In genomic region chr5:43312076-43312620, GRCh38 we compare ENCODE assay signal across 8 cellular contexts. TPM values are rescaled to one million over a fixed set of nuclear protein-coding genes. Genes with fewer than 3 reads are reported as not detected.
DNase-seq lines count a peak whose midpoint lies in the region; ATAC-seq and TF ChIP-seq lines count a peak whose summit lies in the region.

No MANE protein-coding gene starts in this region.

- no peaks in the 10 kb centered on the region for H3K9me2 ChIP-seq in GM23248 (ENCODE audit: insufficient read depth)

- no peak for ATAC-seq in RWPE2 (ENCODE audit: low read depth)

- peaks cover 6% of the 10 kb centered on the region; the same call in 1 of the 2 replicates for H3F3A ChIP-seq in GM23248 (ENCODE audit: insufficient read depth)

- TF ChIP-seq CTCF in RWPE2 (IDR thresholded peaks at IDR 0.05; ENCODE audit: poor library complexity, severe bottlenecking) (no peak), fibroblast of pulmonary artery (IDR thresholded peaks at IDR 0.05; ENCODE audit: low read length, missing control alignments) (no peak), lower leg skin (IDR thresholded peaks at IDR 0.05) (no peak)

- in situ Hi-C loops in GM23248 (cut with MboI), result no loop called here

- peaks cover 59% of the 10 kb centered on the region for H3K79me2 ChIP-seq in GM23248 (ENCODE audit: insufficient read depth)

- intact Hi-C loops in lower leg skin (cut with DNase I; ENCODE audit: low total_unique reads), result no loop called here

- H3K9ac ChIP-seq in GM23248 (peak overlapping the region; percentile 92), skeletal muscle satellite cell (ENCODE audit: low read depth, low read length) (peak overlapping the region; percentile 92)

- H3K36me3 ChIP-seq in GM23248 (ENCODE audit: low read depth), result no peaks in the 10 kb centered on the region
- peaks cover 60% of the 10 kb centered on the region for H3K36me3 ChIP-seq in RWPE2 (ENCODE audit: low read depth)
- no peaks in the 10 kb centered on the region for H3K36me3 ChIP-seq in skeletal muscle satellite cell (ENCODE audit: insufficient read depth, low read length)

- H3K27ac ChIP-seq in GM23248 (0 out of 2 replicates have a peak overlapping the region, but pooled peaks have one; percentile 84), RWPE2 (ENCODE audit: poor library complexity, severe bottlenecking) (peak overlapping the region; percentile 98)

- peaks cover 13% of the 10 kb centered on the region; the same call in 1 of the 2 replicates for H3K4me1 ChIP-seq in GM23248 (ENCODE audit: insufficient read depth)
- H3K4me1 ChIP-seq in RWPE2 (ENCODE audit: insufficient read depth, poor library complexity, severe bottlenecking), result peaks cover 60% of the 10 kb centered on the region
- H3K4me1 ChIP-seq in skeletal muscle satellite cell (ENCODE audit: control insufficient read depth, insufficient read depth, low read length), result peaks cover 28% of the 10 kb centered on the region

- no peak for TF ChIP-seq POLR2A in lower leg skin (IDR thresholded peaks at IDR 0.05)

- H3K4me2 ChIP-seq in GM23248 (ENCODE audit: unreplicated experiment) (peak overlapping the region; percentile 83), skeletal muscle satellite cell (ENCODE audit: low read length) (peak overlapping the region; percentile 87)

- no peaks in the 10 kb centered on the region for H3K27me3 ChIP-seq in GM23248 (replicated peaks; ENCODE audit: insufficient read depth)
- H3K27me3 ChIP-seq in RWPE2 (ENCODE audit: insufficient read depth, poor library complexity, severe bottlenecking), result no peaks in the 10 kb centered on the region
- no peaks in the 10 kb centered on the region for H3K27me3 ChIP-seq in skeletal muscle satellite cell (ENCODE audit: control insufficient read depth, insufficient read depth, low read length)

- peak overlapping the region; percentile 87 for H2AFZ ChIP-seq in GM23248

- peak; percentile 7 for DNase-seq in GM23248
- no peak for DNase-seq in RWPE2 (ENCODE audit: low spot score)
- no peak for DNase-seq in fibroblast of pulmonary artery (ENCODE audit: low read depth)
- DNase-seq in GOT3 (lab: John Stamatoyannopoulos, UW), result no peak
- DNase-seq in lower leg skin (ENCODE audit: low spot score in 2 of 2), result no peak
- no peak for DNase-seq in NCI-H2196 treated with DMSO at 0.1 percent for 48 hours (lab: John Stamatoyannopoulos, UW; ENCODE audit: unreplicated experiment)
- DNase-seq in SHP77 (lab: John Stamatoyannopoulos, UW), result no peak

- H4K20me1 ChIP-seq in GM23248 (ENCODE audit: insufficient read depth), result no peaks in the 10 kb centered on the region

- no peaks in the 10 kb centered on the region for H3K9me3 ChIP-seq in GM23248 (ENCODE audit: low read depth)
- no peaks in the 10 kb centered on the region for H3K9me3 ChIP-seq in RWPE2 (ENCODE audit: severe bottlenecking)
- H3K9me3 ChIP-seq in skeletal muscle satellite cell (replicated peaks; ENCODE audit: low read length), result no peaks in the 10 kb centered on the region

- 10 to 12% methylated on average over 5 of the region's 5 CpGs for WGBS in GM23248 (ENCODE audit: low coverage in 1 of 2, low lambda C conversion rate in 2 of 2, missing lambda C conversion rate in 2 of 2), 2 experiments
- WGBS in lower leg skin, 2 donors, result 35 to 39% methylated on average over 5 of the region's 5 CpGs

- H3K4me3 ChIP-seq in GM23248, result peak overlapping the region; percentile 88
- peak overlapping the region; percentile 74 for H3K4me3 ChIP-seq in RWPE2 (ENCODE audit: severe bottlenecking)
- peak overlapping the region; percentile 92 for H3K4me3 ChIP-seq in fibroblast of pulmonary artery (replicated peaks; ENCODE audit: low read depth, low read length)
- H3K4me3 ChIP-seq in skeletal muscle satellite cell (ENCODE audit: low read length), result peak overlapping the region; percentile 93
- no peak overlapping the region for H3K4me3 ChIP-seq in lower leg skin (ENCODE audit: low read depth, poor library complexity, severe bottlenecking)

RNA-seq across cellular contexts. Expression of gene HMGCS1, which starts 1.1 kb away (rescaled TPM):
- total RNA-seq in GM23248 (2014; rRNA removed; shearing (Covaris generic)), result 10.4 and 14.8 TPM in 2 replicates
- polyA plus RNA-seq in GM23248 (2016; fragmentation: Nextera tagmentation; extraction: Ambion mirVana), result 5.5 and 6.2 TPM in 2 replicates
- total RNA-seq in skeletal muscle satellite cell (2012; rRNA removed), result 36.0 and 90.8 TPM in 2 replicates
- 100 to 1,000 TPM in 2 of 4 donors, 10 to 100 TPM in 2; 70.4 to 106 (median 97.4) TPM for total RNA-seq in lower leg skin
